Comparison of ENCODE assay signal across 20 cellular contexts in the genomic region with DNA sequence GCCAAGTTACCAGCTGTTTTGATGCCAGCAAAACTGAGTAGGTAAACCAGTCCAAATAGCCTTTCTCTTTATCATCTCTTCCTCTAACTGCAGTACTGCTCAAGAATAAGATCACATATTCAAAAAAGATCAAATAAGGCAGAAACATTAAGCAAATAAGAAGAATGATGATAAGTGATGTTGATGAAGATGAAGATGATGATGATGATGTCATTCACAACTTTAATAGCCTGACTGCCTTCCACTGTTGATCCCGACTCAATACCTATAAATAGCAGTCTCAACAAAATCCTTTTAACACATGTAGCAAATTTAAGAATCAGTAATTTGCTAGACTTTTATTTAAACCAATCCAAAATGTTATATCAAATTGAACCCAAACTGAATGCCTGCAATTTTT. TPM values are rescaled to one million over a fixed set of nuclear protein-coding genes. Genes with fewer than 3 reads are reported as not detected.
DNase-seq lines count a peak whose midpoint lies in the region; ATAC-seq, FAIRE-seq and TF ChIP-seq lines count a peak whose summit lies in the region.
"Had no signal": no experiment of that assay in that cellular context is flagged by ENCODE, and none has a peak within 500 bp of the region (broad histone marks: within the 10 kb centered on the region; RNA-seq: fewer than 3 reads in every experiment).

No MANE protein-coding gene starts in this region.

- no peak overlapping the region for H3K4me2 ChIP-seq in HepG2 (ENCODE audit: low read depth, low read length)
- H3K4me2 ChIP-seq: BLaER1 treated with 17β-estradiol and CSF1 and Interleukin-3, amounts not matched to agents 10 nM and 100 nM had no signal

- no peaks in the 10 kb centered on the region for H3K9me3 ChIP-seq in HepG2 (ENCODE audit: low read length)
- no peaks in the 10 kb centered on the region for H3K9me3 ChIP-seq in right lobe of liver
- H3K9me3 ChIP-seq: BLaER1 treated with 17β-estradiol and CSF1 and Interleukin-3, amounts not matched to agents 10 nM and 100 nM; Caco-2 had no signal

- no peak overlapping the region for H2AFZ ChIP-seq in HepG2 (ENCODE audit: low read length)

- DNase-seq in activated CD4-positive, alpha-beta T cell treated with anti-CD3 and anti-CD28 coated beads for 36 hours: no peak
- no peak for DNase-seq in activated CD4-positive, alpha-beta T cell treated with anti-CD3 and anti-CD28 coated beads, Interleukin-2, amount 50 U/mL, for 4 hours
- no peak for DNase-seq in HepG2 (ENCODE audit: low spot score)
- no peak for DNase-seq in right lobe of liver
- no peak for DNase-seq in stimulated activated effector memory CD8-positive, alpha-beta T cell treated with anti-CD3 and anti-CD28 coated beads, Interleukin-12 subunit alpha, Interleukin-12 subunit beta, amount 100 ng/mL, for 72 hours (ENCODE audit: low spot score in 2 of 2)
- no peak for DNase-seq in NOMO-1 treated with dmso at 0.1 percent for 144 hours (lab: John Stamatoyannopoulos, UW; ENCODE audit: unreplicated experiment)
- DNase-seq in Kasumi-1 (lab: John Stamatoyannopoulos, UW): no peak
- DNase-seq: 8988T, Caco-2, DMS153, GOT3, KBM-7, NCI-H1436, NCI-H2029, NCI-H2171 treated with DMSO at 0.1 percent for 48 hours, NCI-H774 had no signal

- H3K36me3 ChIP-seq in HepG2 (replicated peaks in 1 of 2; ENCODE audit: control insufficient read depth in 1 of 2, insufficient read depth in 2 of 2, low read length in 2 of 2): no peaks in the 10 kb centered on the region
- no peaks in the 10 kb centered on the region for H3K36me3 ChIP-seq in right lobe of liver
- H3K36me3 ChIP-seq: BLaER1 treated with 17β-estradiol and CSF1 and Interleukin-3, amounts not matched to agents 10 nM and 100 nM had no signal

- H3K27ac Mint-ChIP-seq in activated CD4-positive, alpha-beta T cell treated with anti-CD3 and anti-CD28 coated beads for 36 hours: peak overlapping the region; percentile 55
- H3K27ac Mint-ChIP-seq in activated naive CD8-positive, alpha-beta T cell: peak overlapping the region; percentile 97
- H3K27ac Mint-ChIP-seq in stimulated activated effector memory CD8-positive, alpha-beta T cell treated with anti-CD3 and anti-CD28 coated beads, Interleukin-12 subunit alpha, Interleukin-12 subunit beta, amount 100 ng/mL, for 72 hours: peak overlapping the region; percentile 58

- in situ Hi-C loops in HepG2 (cut with HindIII; ENCODE audit: extremely low pct_ligation_motif_present, low pct_unique_long_range_greater_than_20kb): no loop called here

- FAIRE-seq in HepG2 (lab: Jason Lieb, UNC): no peak
- FAIRE-seq: GM12892 had no signal

- H3K9ac ChIP-seq in HepG2 (ENCODE audit: insufficient read depth, low read depth, low read length): no peak overlapping the region
- H3K9ac ChIP-seq: BLaER1 treated with 17β-estradiol and CSF1 and Interleukin-3, amounts not matched to agents 10 nM and 100 nM had no signal

- ATAC-seq in activated CD4-positive, alpha-beta T cell treated with anti-CD3 and anti-CD28 coated beads for 36 hours: no peak
- no peak for ATAC-seq in HepG2
- ATAC-seq in right lobe of liver: no peak
- ATAC-seq in stimulated activated effector memory CD8-positive, alpha-beta T cell treated with anti-CD3 and anti-CD28 coated beads, Interleukin-12 subunit alpha, Interleukin-12 subunit beta, amount 100 ng/mL, for 72 hours: no peak
- ATAC-seq: Panc1 had no signal

- H3K4me3 Mint-ChIP-seq in activated CD4-positive, alpha-beta T cell treated with anti-CD3 and anti-CD28 coated beads for 36 hours: no peak overlapping the region
- peak overlapping the region; percentile 72 for H3K4me3 Mint-ChIP-seq in activated naive CD8-positive, alpha-beta T cell
- H3K4me3 Mint-ChIP-seq in stimulated activated effector memory CD8-positive, alpha-beta T cell treated with anti-CD3 and anti-CD28 coated beads, Interleukin-12 subunit alpha, Interleukin-12 subunit beta, amount 100 ng/mL, for 72 hours: no peak overlapping the region

- CTCF ChIA-PET in activated CD4-positive, alpha-beta T cell treated with anti-CD3 and anti-CD28 coated beads for 36 hours (lab: Charles Lee): interaction anchor here (0.6 to 0.7 kb wide), 2 partner anchors 12 to 18 kb away, joined by 3 read pairs; no protein-coding TSS in a partner anchor
- CTCF ChIA-PET in HepG2 (lab: Yijun Ruan, JAX; ENCODE audit: low intra/inter-chr PET ratio, low total read pairs): no interaction called here

- H3K27me3 ChIP-seq in HepG2 (ENCODE audit: control insufficient read depth in 1 of 2, insufficient read depth in 2 of 2, low read length in 2 of 2) (no peaks in the 10 kb centered on the region), right lobe of liver (no peaks in the 10 kb centered on the region)
- H3K27me3 ChIP-seq: BLaER1 treated with 17β-estradiol and CSF1 and Interleukin-3, amounts not matched to agents 10 nM and 100 nM had no signal

- H4K20me1 ChIP-seq in HepG2 (ENCODE audit: insufficient read depth, low read length): no peaks in the 10 kb centered on the region
- H4K20me1 ChIP-seq: BLaER1 treated with 17β-estradiol and CSF1 and Interleukin-3, amounts not matched to agents 10 nM and 100 nM had no signal

- H3K27ac ChIP-seq in HepG2 (ENCODE audit: extremely low read length, insufficient read depth, low read length) (no peak overlapping the region), right lobe of liver (no peak overlapping the region)
- H3K27ac ChIP-seq: BLaER1 treated with 17β-estradiol and CSF1 and Interleukin-3, amounts not matched to agents 10 nM and 100 nM had no signal

- TF ChIP-seq POLR2A in HepG2 (IDR thresholded peaks at IDR 0.05; ENCODE audit: insufficient read depth in 1 of 2, low read depth in 2 of 2, low read length in 2 of 2): no peak
- no peak for TF ChIP-seq POLR2A in right lobe of liver (IDR thresholded peaks at IDR 0.05)

- peaks cover 6% of the 10 kb centered on the region for H3K36me3 Mint-ChIP-seq in activated CD4-positive, alpha-beta T cell treated with anti-CD3 and anti-CD28 coated beads for 36 hours (ENCODE audit: low read depth)
- peaks cover 20% of the 10 kb centered on the region for H3K36me3 Mint-ChIP-seq in activated naive CD8-positive, alpha-beta T cell
- H3K36me3 Mint-ChIP-seq in stimulated activated effector memory CD8-positive, alpha-beta T cell treated with anti-CD3 and anti-CD28 coated beads, Interleukin-12 subunit alpha, Interleukin-12 subunit beta, amount 100 ng/mL, for 72 hours: no peaks in the 10 kb centered on the region

- H3K4me3 ChIP-seq in HepG2 (replicated peaks in 1 of 3; ENCODE audit: insufficient read depth in 1 of 3, low read depth in 2 of 3, low read length in 3 of 3) (no peak overlapping the region), right lobe of liver (no peak overlapping the region)
- H3K4me3 ChIP-seq: BLaER1 treated with 17β-estradiol and CSF1 and Interleukin-3, amounts not matched to agents 10 nM and 100 nM had no signal

- H3K4me1 Mint-ChIP-seq in activated CD4-positive, alpha-beta T cell treated with anti-CD3 and anti-CD28 coated beads for 36 hours: peaks cover 65% of the 10 kb centered on the region
- peaks cover 76% of the 10 kb centered on the region for H3K4me1 Mint-ChIP-seq in activated naive CD8-positive, alpha-beta T cell (ENCODE audit: low read depth)
- H3K4me1 Mint-ChIP-seq in stimulated activated effector memory CD8-positive, alpha-beta T cell treated with anti-CD3 and anti-CD28 coated beads, Interleukin-12 subunit alpha, Interleukin-12 subunit beta, amount 100 ng/mL, for 72 hours: peaks cover 31% of the 10 kb centered on the region

- peaks cover 3% of the 10 kb centered on the region for H3K9me3 Mint-ChIP-seq in activated CD4-positive, alpha-beta T cell treated with anti-CD3 and anti-CD28 coated beads for 36 hours (ENCODE audit: low read depth)
- H3K9me3 Mint-ChIP-seq in activated naive CD8-positive, alpha-beta T cell (ENCODE audit: low read depth): peaks cover 3% of the 10 kb centered on the region
- H3K9me3 Mint-ChIP-seq in stimulated activated effector memory CD8-positive, alpha-beta T cell treated with anti-CD3 and anti-CD28 coated beads, Interleukin-12 subunit alpha, Interleukin-12 subunit beta, amount 100 ng/mL, for 72 hours: peaks cover 3% of the 10 kb centered on the region

- no peak for TF ChIP-seq RAD21 in HepG2 (CRISPR knock-in tag; IDR thresholded peaks at IDR 0.05)

- 4% methylated on average over 1 of the region's 1 CpG for WGBS in HepG2 (ENCODE audit: low lambda C conversion rate)
- WGBS in right lobe of liver (ENCODE audit: insufficient coverage, low coverage, low lambda C conversion rate, missing lambda C conversion rate): 38% methylated on average over 1 of the region's 1 CpG

- no peaks in the 10 kb centered on the region for H3K79me2 ChIP-seq in HepG2 (ENCODE audit: insufficient read depth, low read length)

- no peaks in the 10 kb centered on the region for H3K4me1 ChIP-seq in HepG2 (ENCODE audit: insufficient read depth, low read length)
- H3K4me1 ChIP-seq in right lobe of liver: no peaks in the 10 kb centered on the region
- H3K4me1 ChIP-seq: BLaER1 treated with 17β-estradiol and CSF1 and Interleukin-3, amounts not matched to agents 10 nM and 100 nM; Caco-2 had no signal

- POLR2A ChIA-PET in activated CD4-positive, alpha-beta T cell treated with anti-CD3 and anti-CD28 coated beads for 36 hours (lab: Charles Lee): no interaction called here
- POLR2A ChIA-PET in HepG2 (lab: Yijun Ruan, JAX): no interaction called here

- intact Hi-C loops in activated CD4-positive, alpha-beta T cell treated with anti-CD3 and anti-CD28 coated beads for 36 hours (cut with DNase I, micrococcal nuclease): no loop called here
- intact Hi-C loops in HepG2 (cut with micrococcal nuclease; ENCODE audit: unreplicated experiment): no loop called here
- intact Hi-C loops in right lobe of liver (cut with DNase I): no loop called here

- no peaks in the 10 kb centered on the region for H3K27me3 Mint-ChIP-seq in activated CD4-positive, alpha-beta T cell treated with anti-CD3 and anti-CD28 coated beads for 36 hours
- H3K27me3 Mint-ChIP-seq in activated naive CD8-positive, alpha-beta T cell: no peaks in the 10 kb centered on the region

- TF ChIP-seq CTCF in HepG2 (CRISPR knock-in tag; IDR thresholded peaks at IDR 0.05) (no peak), right lobe of liver (IDR thresholded peaks at IDR 0.05) (no peak)

- BruUV-seq in HepG2 (replicated peaks; lab: Mats Ljungman, UMichigan): no TSS peak

- TF ChIP-seq EP300 in HepG2 (IDR thresholded peaks at IDR 0.05; ENCODE audit: low read depth in 2 of 2, low read length in 2 of 2): no peak
- TF ChIP-seq EP300 in HepG2 (CRISPR knock-in tag; IDR thresholded peaks at IDR 0.05; ENCODE audit: borderline replicate concordance): no peak

RNA-seq across cellular contexts. Expression of gene NELL2, which starts 47.1 kb away (rescaled TPM):
- total RNA-seq in activated CD4-positive, alpha-beta T cell treated with anti-CD3 and anti-CD28 coated beads for 36 hours: 10 to 100 TPM; 28.4 to 35.8 TPM
- total RNA-seq in HepG2 (2016; rRNA removed; fragmentation: Illumina TruSeq; extraction: Trizol) (0.11 TPM in 1 of 2 replicates, not detected in the other), right lobe of liver (under 1 TPM in 3 of 6 experiments, not detected in 3; 0.15 to 0.43 (median 0.43) TPM)
- not detected in 2 replicates for total RNA-seq in HepG2 (2016; cell fraction: cytosol; rRNA removed; fragmentation: Illumina TruSeq; extraction: Trizol; ENCODE audit: low read depth)
- not detected in 2 replicates for total RNA-seq in HepG2 (2016; cell fraction: insoluble cytoplasmic fraction; rRNA removed; fragmentation: Illumina TruSeq; extraction: Trizol)
- not detected in 2 replicates for total RNA-seq in HepG2 (2016; cell fraction: membrane; rRNA removed; fragmentation: Illumina TruSeq; extraction: Trizol)
- total RNA-seq in HepG2 (2016; cell fraction: nucleus; rRNA removed; fragmentation: Illumina TruSeq; extraction: Trizol): not detected in 2 replicates
- not detected in 2 replicates for polyA plus RNA-seq in HepG2 (2011; rRNA removed)
- polyA plus RNA-seq in HepG2 (2011; cell fraction: cytosol; rRNA removed): not detected in 2 replicates
- polyA plus RNA-seq in HepG2 (2011; cell fraction: nucleus; rRNA removed): not detected in 2 replicates
- not detected in 2 replicates for polyA plus RNA-seq in HepG2 (2012)
- not detected in 2 replicates for polyA plus RNA-seq in HepG2 (2016; cell fraction: cytosol; fragmentation: Illumina TruSeq; extraction: Trizol; ENCODE audit: low read depth)
- not detected in 2 replicates for polyA plus RNA-seq in HepG2 (2016; cell fraction: insoluble cytoplasmic fraction; fragmentation: Illumina TruSeq; extraction: Trizol; ENCODE audit: low read depth)
- not detected in 2 replicates for polyA plus RNA-seq in HepG2 (2016; cell fraction: membrane; fragmentation: Illumina TruSeq; extraction: Trizol; ENCODE audit: low read depth)
- not detected in 2 replicates for polyA plus RNA-seq in HepG2 (2016; cell fraction: nucleus; fragmentation: Illumina TruSeq; extraction: Trizol; ENCODE audit: insufficient read depth, low read depth)
- 0.77 TPM in 1 of 2 replicates, not detected in the other for polyA minus RNA-seq in HepG2 (2011; rRNA and poly(A)+ RNA removed; ENCODE audit: low replicate concordance)
- polyA minus RNA-seq in HepG2 (2011; cell fraction: cytosol; rRNA and poly(A)+ RNA removed): not detected in 2 replicates
- polyA minus RNA-seq in HepG2 (2011; cell fraction: nucleus; rRNA and poly(A)+ RNA removed): not detected in 2 replicates

Comparison
In these comparisons a context has a peak if more than half of its experiments do, and no peak if none do; other contexts are left out.
1. RNA of gene NELL2, which starts 47.1 kb away (total RNA-seq): 28.4 to 35.8 TPM in activated CD4-positive, alpha-beta T cell treated with anti-CD3 and anti-CD28 coated beads for 36 hours; 0.15 to 0.43 TPM in right lobe of liver and 0.11 TPM in HepG2; every median in the first group is over 10 times any median in the second.
2. Peak in every context shown above with its lines, with median percentiles within 50 percentile points of each other: H3K27ac Mint-ChIP-seq.